In the genomic region with DNA sequence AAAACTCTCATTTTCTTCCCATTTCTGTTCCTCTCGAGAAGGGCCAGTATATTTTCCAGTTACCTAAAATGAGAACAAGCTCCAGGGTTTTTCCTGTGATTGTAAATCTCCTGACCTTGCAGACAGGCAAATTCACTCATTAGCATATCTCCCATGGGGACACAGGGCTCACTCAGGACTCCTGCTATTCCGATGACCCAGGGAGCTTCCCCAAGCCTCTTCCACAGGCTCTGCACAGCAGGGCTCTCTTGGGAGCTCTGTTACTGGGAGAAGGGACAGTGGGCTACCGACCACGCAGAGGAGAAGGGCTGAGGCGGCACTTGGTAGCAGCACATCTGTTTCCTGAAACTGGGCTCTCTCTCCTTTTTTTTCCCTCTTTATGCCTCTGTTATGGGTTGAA, we compare ENCODE assay signal across 29 cellular contexts.
"Had no signal": no experiment of that assay in that cellular context is flagged by ENCODE, and none has a peak within 500 bp of the region (broad histone marks: within the 10 kb centered on the region; RNA-seq: fewer than 3 reads in every experiment).

No MANE protein-coding gene starts in this region.

- H3K4me1 Mint-ChIP-seq: immature natural killer cell; mesothelial cell of epicardium; naive B cell; natural killer cell; stimulated activated memory B cell treated with anti-CD40 and anti-IgM and Interleukin-4, amounts not matched to agents 10 μg/mL and 1 μg/mL and 100 μg/mL, for 72 hours; stimulated activated naive CD8-positive, alpha-beta T cell treated with anti-CD3 and anti-CD28 coated beads, Interleukin-15, amount 100 ng/mL, for 72 hours had no signal

- H3K27ac ChIP-seq: left lung, lower lobe of right lung, ovary, right atrium auricular region, right lobe of liver, testis, thyroid gland, transverse colon, upper lobe of left lung, vagina had no signal

- H3K27me3 ChIP-seq: left lung, ovary, right atrium auricular region, right lobe of liver, testis, thyroid gland, transverse colon, upper lobe of left lung, vagina had no signal

- H3K27ac Mint-ChIP-seq: immature natural killer cell; mesothelial cell of epicardium; naive B cell; natural killer cell; progenitor cell of endocrine pancreas; stimulated activated memory B cell treated with anti-CD40 and anti-IgM and Interleukin-4, amounts not matched to agents 10 μg/mL and 1 μg/mL and 100 μg/mL, for 72 hours; stimulated activated naive CD8-positive, alpha-beta T cell treated with anti-CD3 and anti-CD28 coated beads, Interleukin-15, amount 100 ng/mL, for 72 hours had no signal

- H3K36me3 Mint-ChIP-seq: immature natural killer cell; mesothelial cell of epicardium; naive B cell; natural killer cell; stimulated activated memory B cell treated with anti-CD40 and anti-IgM and Interleukin-4, amounts not matched to agents 10 μg/mL and 1 μg/mL and 100 μg/mL, for 72 hours had no signal

- ATAC-seq: left colon; left lung; lower lobe of right lung; natural killer cell; right lobe of liver; stimulated activated memory B cell treated with anti-CD40 and anti-IgM and Interleukin-4, amounts not matched to agents 10 μg/mL and 1 μg/mL and 100 μg/mL, for 72 hours; stimulated activated naive CD8-positive, alpha-beta T cell treated with anti-CD3 and anti-CD28 coated beads, Interleukin-15, amount 100 ng/mL, for 72 hours had no signal

- H3K4me2 ChIP-seq: smooth muscle cell had no signal

- H3K4me1 ChIP-seq: left lung, lower lobe of right lung, right atrium auricular region, right lobe of liver, testis, thyroid gland, transverse colon, upper lobe of left lung, vagina had no signal

- H3K9me3 ChIP-seq: left lung, lower lobe of right lung, ovary, right atrium auricular region, right lobe of liver, testis, thyroid gland, transverse colon, upper lobe of left lung, vagina had no signal

- H3K4me3 Mint-ChIP-seq: immature natural killer cell; mesothelial cell of epicardium; naive B cell; natural killer cell; nephron progenitor cell; stimulated activated memory B cell treated with anti-CD40 and anti-IgM and Interleukin-4, amounts not matched to agents 10 μg/mL and 1 μg/mL and 100 μg/mL, for 72 hours; stimulated activated naive CD8-positive, alpha-beta T cell treated with anti-CD3 and anti-CD28 coated beads, Interleukin-15, amount 100 ng/mL, for 72 hours had no signal

- DNase-seq: hypothalamus; immature natural killer cell; kidney; left colon; left lung; lower lobe of right lung; mammary epithelial cell; mesenchymal stem cell; naive B cell; natural killer cell; nephron progenitor cell; ovary; right lobe of liver; stimulated activated CD4-positive, alpha-beta T cell treated with anti-CD3 and anti-CD28 coated beads, Interleukin-1b, Interleukin-23, amount 100 ng/mL, for 48 hours; stimulated activated CD4-positive, alpha-beta T cell treated with anti-CD3 and anti-CD28 coated beads, Interleukin-2, amount 100 ng/mL, for 48 hours; stimulated activated CD4-positive, alpha-beta T cell treated with anti-CD3 and anti-CD28 coated beads, Interleukin-4, amount 100 ng/mL, for 4 hours; stimulated activated CD8-positive, alpha-beta memory T cell treated with anti-CD3 and anti-CD28 coated beads, Interleukin-4, amount 100 ng/mL, for 48 hours; stimulated activated naive CD4-positive, alpha-beta T cell treated with Interleukin-2 at 50 U/mL for 16 hours; stimulated activated naive CD8-positive, alpha-beta T cell treated with anti-CD3 and anti-CD28 coated beads, Interleukin-15, amount 100 ng/mL, for 72 hours; testis; thyroid gland; transverse colon; upper lobe of left lung had no signal

- H3K9me3 Mint-ChIP-seq: immature natural killer cell; naive B cell; natural killer cell; nephron progenitor cell; stimulated activated memory B cell treated with anti-CD40 and anti-IgM and Interleukin-4, amounts not matched to agents 10 μg/mL and 1 μg/mL and 100 μg/mL, for 72 hours; stimulated activated naive CD8-positive, alpha-beta T cell treated with anti-CD3 and anti-CD28 coated beads, Interleukin-15, amount 100 ng/mL, for 72 hours had no signal

- H3K27me3 Mint-ChIP-seq: naive B cell; stimulated activated memory B cell treated with anti-CD40 and anti-IgM and Interleukin-4, amounts not matched to agents 10 μg/mL and 1 μg/mL and 100 μg/mL, for 72 hours; stimulated activated naive CD8-positive, alpha-beta T cell treated with anti-CD3 and anti-CD28 coated beads, Interleukin-15, amount 100 ng/mL, for 72 hours had no signal

- H3K4me3 ChIP-seq: left lung, lower lobe of right lung, ovary, right atrium auricular region, right lobe of liver, smooth muscle cell, testis, thyroid gland, transverse colon, upper lobe of left lung, vagina had no signal

- H3K36me3 ChIP-seq: left lung, lower lobe of right lung, ovary, right atrium auricular region, right lobe of liver, thyroid gland, transverse colon, upper lobe of left lung, vagina had no signal
